Comparison of ENCODE assay signal across 9 cellular contexts in genomic region chr2:9693138-9693520, GRCh38.
DNase-seq lines count a peak whose midpoint lies in the region; TF ChIP-seq lines count a peak whose summit lies in the region.
"Had no signal": no experiment of that assay in that cellular context is flagged by ENCODE, and none has a peak within 500 bp of the region (broad histone marks: within the 10 kb centered on the region; RNA-seq: fewer than 3 reads in every experiment).

No MANE protein-coding gene starts in this region.

- H3K27me3 Mint-ChIP-seq in activated CD4-positive, alpha-beta T cell treated with anti-CD3 and anti-CD28 coated beads, Interleukin-2, amount 10 ng/mL, durations not matched to agents 7 days and 5 days = no peaks in the 10 kb centered on the region
- H3K27me3 Mint-ChIP-seq in T-helper 2 cell treated with Interferon-gamma antibody and Interleukin-4, amounts not matched to agents 5 μg/mL and 100 μg/mL, for 36 hours (ENCODE audit: low read depth) = no peaks in the 10 kb centered on the region
- peaks cover 3% of the 10 kb centered on the region for H3K27me3 Mint-ChIP-seq in glutamatergic neuron (ENCODE audit: unreplicated experiment)
- H3K27me3 Mint-ChIP-seq: activated naive CD4-positive, alpha-beta T cell treated with anti-CD3 and anti-CD28 coated beads, Interleukin-2, amount 50 U/mL, for 24 hours had no signal

- H3K9me3 Mint-ChIP-seq in activated CD4-positive, alpha-beta T cell treated with anti-CD3 and anti-CD28 coated beads, Interleukin-2, amount 10 ng/mL, durations not matched to agents 7 days and 5 days = no peaks in the 10 kb centered on the region
- no peaks in the 10 kb centered on the region for H3K9me3 Mint-ChIP-seq in T-helper 2 cell treated with Interferon-gamma antibody and Interleukin-4, amounts not matched to agents 5 μg/mL and 100 μg/mL, for 36 hours
- H3K9me3 Mint-ChIP-seq in glutamatergic neuron (ENCODE audit: unreplicated experiment) = peaks cover 5% of the 10 kb centered on the region
- H3K9me3 Mint-ChIP-seq: activated naive CD4-positive, alpha-beta T cell treated with anti-CD3 and anti-CD28 coated beads, Interleukin-2, amount 50 U/mL, for 24 hours had no signal

- H3K27ac ChIP-seq in suprapubic skin = peak overlapping the region; percentile 76

- peak overlapping the region; percentile 74 for H3K27ac Mint-ChIP-seq in activated CD4-positive, alpha-beta T cell treated with anti-CD3 and anti-CD28 coated beads, Interleukin-2, amount 10 ng/mL, durations not matched to agents 7 days and 5 days
- H3K27ac Mint-ChIP-seq in T-helper 2 cell treated with Interferon-gamma antibody and Interleukin-4, amounts not matched to agents 5 μg/mL and 100 μg/mL, for 36 hours = peak overlapping the region; percentile 20
- peak overlapping the region; percentile 22 for H3K27ac Mint-ChIP-seq in glutamatergic neuron (ENCODE audit: unreplicated experiment)
- H3K27ac Mint-ChIP-seq: activated naive CD4-positive, alpha-beta T cell treated with anti-CD3 and anti-CD28 coated beads, Interleukin-2, amount 50 U/mL, for 24 hours had no signal

- H3K4me1 Mint-ChIP-seq in activated CD4-positive, alpha-beta T cell treated with anti-CD3 and anti-CD28 coated beads, Interleukin-2, amount 10 ng/mL, durations not matched to agents 7 days and 5 days = peaks cover 27% of the 10 kb centered on the region
- H3K4me1 Mint-ChIP-seq in T-helper 2 cell treated with Interferon-gamma antibody and Interleukin-4, amounts not matched to agents 5 μg/mL and 100 μg/mL, for 36 hours (ENCODE audit: low read depth) = peaks cover 6% of the 10 kb centered on the region
- peaks cover 8% of the 10 kb centered on the region for H3K4me1 Mint-ChIP-seq in glutamatergic neuron (ENCODE audit: low read depth, unreplicated experiment)

- H3K36me3 ChIP-seq in suprapubic skin = no peaks in the 10 kb centered on the region

- H3K27me3 ChIP-seq in suprapubic skin = no peaks in the 10 kb centered on the region

- POLR2A ChIA-PET in activated CD4-positive, alpha-beta T cell treated with anti-CD3 and anti-CD28 coated beads, Interleukin-2, amount 10 ng/mL, durations not matched to agents 7 days and 5 days (lab: Charles Lee) = no interaction called here

- no peak for TF ChIP-seq POLR2A in suprapubic skin (IDR thresholded peaks at IDR 0.05)

- DNase-seq in activated CD4-positive, alpha-beta T cell treated with anti-CD3 and anti-CD28 coated beads, Interleukin-2, amount 10 ng/mL, durations not matched to agents 7 days and 5 days = no peak
- DNase-seq in activated CD4-positive, alpha-beta T cell treated with anti-CD3 and anti-CD28 coated beads for 48 hours = no peak
- no peak for DNase-seq in T-helper 2 cell treated with Interferon-gamma antibody and Interleukin-4, amounts not matched to agents 5 μg/mL and 100 μg/mL, for 36 hours (ENCODE audit: low spot score)
- DNase-seq in glutamatergic neuron (no peak), suprapubic skin (ENCODE audit: low spot score in 2 of 2) (peak in 1 of 2 donors; percentile 75), COLO829 (ENCODE audit: low spot score) (no peak), DMS153 (lab: John Stamatoyannopoulos, UW) (no peak), GM13977 (ENCODE audit: low spot score) (no peak)

- 38% methylated on average over 8 of the region's 9 CpGs for WGBS in suprapubic skin

- CTCF ChIA-PET in activated CD4-positive, alpha-beta T cell treated with anti-CD3 and anti-CD28 coated beads, Interleukin-2, amount 10 ng/mL, durations not matched to agents 7 days and 5 days (lab: Charles Lee) = interaction anchor here (0.5 to 1.7 kb wide), 6 partner anchors 10 to 130 kb away, joined by 3 to 7 read pairs (median 4); no protein-coding TSS in a partner anchor

- H3K36me3 Mint-ChIP-seq in activated CD4-positive, alpha-beta T cell treated with anti-CD3 and anti-CD28 coated beads, Interleukin-2, amount 10 ng/mL, durations not matched to agents 7 days and 5 days (ENCODE audit: low read depth) = no peaks in the 10 kb centered on the region
- H3K36me3 Mint-ChIP-seq in T-helper 2 cell treated with Interferon-gamma antibody and Interleukin-4, amounts not matched to agents 5 μg/mL and 100 μg/mL, for 36 hours (ENCODE audit: low read depth) = no peaks in the 10 kb centered on the region
- H3K36me3 Mint-ChIP-seq in glutamatergic neuron (ENCODE audit: unreplicated experiment) = no peaks in the 10 kb centered on the region
- H3K36me3 Mint-ChIP-seq: activated naive CD4-positive, alpha-beta T cell treated with anti-CD3 and anti-CD28 coated beads, Interleukin-2, amount 50 U/mL, for 24 hours had no signal

- peak overlapping the region; percentile 6 for H3K4me3 ChIP-seq in suprapubic skin

- TF ChIP-seq CTCF in glutamatergic neuron (IDR thresholded peaks at IDR 0.05; ENCODE audit: partially characterized antibody, unreplicated experiment) = no peak
- no peak for TF ChIP-seq CTCF in suprapubic skin (IDR thresholded peaks at IDR 0.05)
- TF ChIP-seq CTCF in GM13977 (IDR thresholded peaks at IDR 0.05; ENCODE audit: extremely low read depth, insufficient read depth, missing control alignments) = no peak

- no peak for TF ChIP-seq EP300 in suprapubic skin (IDR thresholded peaks at IDR 0.05)

- peaks cover 12% of the 10 kb centered on the region for H3K4me1 ChIP-seq in suprapubic skin

- H3K4me3 Mint-ChIP-seq in activated CD4-positive, alpha-beta T cell treated with anti-CD3 and anti-CD28 coated beads, Interleukin-2, amount 10 ng/mL, durations not matched to agents 7 days and 5 days = no peak overlapping the region
- H3K4me3 Mint-ChIP-seq in T-helper 2 cell treated with Interferon-gamma antibody and Interleukin-4, amounts not matched to agents 5 μg/mL and 100 μg/mL, for 36 hours = no peak overlapping the region
- H3K4me3 Mint-ChIP-seq in glutamatergic neuron (ENCODE audit: unreplicated experiment) = no peak overlapping the region
- H3K4me3 Mint-ChIP-seq: activated naive CD4-positive, alpha-beta T cell treated with anti-CD3 and anti-CD28 coated beads, Interleukin-2, amount 50 U/mL, for 24 hours had no signal

- no peaks in the 10 kb centered on the region for H3K9me3 ChIP-seq in suprapubic skin

- in situ Hi-C loops in GM13977 (cut with MboI; ENCODE audit: low pct_unique_long_range_greater_than_20kb, low sequenced_read_pairs, unreplicated experiment) = no loop called here

Comparison
In these comparisons a context has a peak if more than half of its experiments do, and no peak if none do; other contexts are left out.
1. H3K27ac Mint-ChIP-seq: peak in every context shown above with its lines; median percentile 74 in activated CD4-positive, alpha-beta T cell treated with anti-CD3 and anti-CD28 coated beads, Interleukin-2, amount 10 ng/mL, durations not matched to agents 7 days and 5 days; 22 in glutamatergic neuron; 20 in T-helper 2 cell treated with Interferon-gamma antibody and Interleukin-4, amounts not matched to agents 5 μg/mL and 100 μg/mL, for 36 hours.